Comparison of ENCODE assay signal across 15 cellular contexts in genomic region chr15:88939486-88939806, GRCh38. TPM values are rescaled to one million over a fixed set of nuclear protein-coding genes. Genes with fewer than 3 reads are reported as not detected.
DNase-seq lines count a peak whose midpoint lies in the region; ATAC-seq and TF ChIP-seq lines count a peak whose summit lies in the region.
"Had no signal": no experiment of that assay in that cellular context is flagged by ENCODE, and none has a peak within 500 bp of the region (broad histone marks: within the 10 kb centered on the region; RNA-seq: fewer than 3 reads in every experiment).

No MANE protein-coding gene starts in this region.

- POLR2A ChIA-PET in WTC11 (lab: Charles Lee): interaction anchor here (1.0 kb wide), 1 partner anchor 60 kb away, joined by 3 read pairs; no protein-coding TSS in a partner anchor

- no peaks in the 10 kb centered on the region for H3K9me3 Mint-ChIP-seq in HFFc6
- peaks cover 35% of the 10 kb centered on the region for H3K9me3 Mint-ChIP-seq in WTC11
- no peaks in the 10 kb centered on the region for H3K9me3 Mint-ChIP-seq in stimulated activated naive CD8-positive, alpha-beta T cell treated with anti-CD3 and anti-CD28 coated beads, Interleukin-15, amount 100 ng/mL, for 72 hours

- intact Hi-C loops in left lung (cut with DNase I): loop anchor here in 1 of 2 donors (10.0 kb wide), 1 partner anchor 55 kb away; no protein-coding TSS in a partner anchor

- DNase-seq in HFFc6: no peak
- DNase-seq in WTC11 (ENCODE audit: low spot score): no peak
- DNase-seq in left lung: no peak
- no peak for DNase-seq in NCI-H446 (lab: John Stamatoyannopoulos, UW)
- no peak for DNase-seq in stimulated activated naive CD8-positive, alpha-beta T cell treated with anti-CD3 and anti-CD28 coated beads, Interleukin-15, amount 100 ng/mL, for 72 hours
- DNase-seq: Caco-2; CD8-positive, alpha-beta T cell; DND-41; GDM1 had no signal

- H3K27ac Mint-ChIP-seq in HFFc6 (peak overlapping the region; percentile 3; the same call in 1 of the 2 replicates), WTC11 (peak overlapping the region; percentile 95)
- H3K27ac Mint-ChIP-seq in stimulated activated naive CD8-positive, alpha-beta T cell treated with anti-CD3 and anti-CD28 coated beads, Interleukin-15, amount 100 ng/mL, for 72 hours: peak overlapping the region in 1 of 2 donors; percentile 15
- H3K27ac Mint-ChIP-seq: CD14-positive monocyte; CD8-positive, alpha-beta T cell; IgD-negative memory B cell had no signal

- H3K4me1 Mint-ChIP-seq in HFFc6 (ENCODE audit: low read depth) (peaks cover 21% of the 10 kb centered on the region), WTC11 (peaks cover 49% of the 10 kb centered on the region)
- H3K4me1 Mint-ChIP-seq in stimulated activated naive CD8-positive, alpha-beta T cell treated with anti-CD3 and anti-CD28 coated beads, Interleukin-15, amount 100 ng/mL, for 72 hours: no peaks in the 10 kb centered on the region
- H3K4me1 Mint-ChIP-seq: CD14-positive monocyte had no signal

- ATAC-seq in WTC11 (peak; percentile 44; the same call in 1 of the 2 replicates), HG03039 (IDR thresholded peaks at IDR 0.05; ENCODE audit: unreplicated experiment) (no peak), left lung (no peak)
- no peak for ATAC-seq in stimulated activated naive CD8-positive, alpha-beta T cell treated with anti-CD3 and anti-CD28 coated beads, Interleukin-15, amount 100 ng/mL, for 72 hours
- ATAC-seq: CD8-positive, alpha-beta T cell; HCT116 had no signal

- H3K27me3 ChIP-seq in iPS-20b (ENCODE audit: insufficient read depth, low read length) (no peaks in the 10 kb centered on the region), left lung (no peaks in the 10 kb centered on the region)

- H3K27ac ChIP-seq in iPS-20b (ENCODE audit: low read length) (peak overlapping the region; percentile 83), left lung (no peak overlapping the region)

- H3K4me1 ChIP-seq in iPS-20b (ENCODE audit: insufficient read depth, low read length): peaks cover 22% of the 10 kb centered on the region; the same call in 1 of the 2 replicates
- no peaks in the 10 kb centered on the region for H3K4me1 ChIP-seq in left lung
- H3K4me1 ChIP-seq: A549 had no signal

- no peaks in the 10 kb centered on the region for H3K36me3 ChIP-seq in iPS-20b (ENCODE audit: insufficient read depth, low read depth, low read length)
- H3K36me3 ChIP-seq in left lung: no peaks in the 10 kb centered on the region

- TF ChIP-seq CTCF in HFFc6 (IDR thresholded peaks at IDR 0.05) (no peak), WTC11 (IDR thresholded peaks at IDR 0.05) (no peak), left lung (IDR thresholded peaks at IDR 0.05) (no peak)

- H3K4me3 ChIP-seq in iPS-20b (ENCODE audit: low read length) (no peak overlapping the region), left lung (no peak overlapping the region)
- H3K4me3 ChIP-seq: A549 had no signal

- peak overlapping the region; percentile 24; the same call in 1 of the 2 replicates for H3K9ac ChIP-seq in iPS-20b (ENCODE audit: low read depth, low read length)

- H3K9me3 ChIP-seq in iPS-20b (ENCODE audit: insufficient read depth, low read depth, low read length): peaks cover under 1% of the 10 kb centered on the region; the same call in 1 of the 2 replicates
- no peaks in the 10 kb centered on the region for H3K9me3 ChIP-seq in left lung
- H3K9me3 ChIP-seq: A549, Caco-2 had no signal

- H3K4me3 Mint-ChIP-seq in HFFc6: no peak overlapping the region
- no peak overlapping the region for H3K4me3 Mint-ChIP-seq in WTC11
- no peak overlapping the region for H3K4me3 Mint-ChIP-seq in stimulated activated naive CD8-positive, alpha-beta T cell treated with anti-CD3 and anti-CD28 coated beads, Interleukin-15, amount 100 ng/mL, for 72 hours
- H3K4me3 Mint-ChIP-seq: CD14-positive monocyte; CD8-positive, alpha-beta T cell; IgD-negative memory B cell had no signal

- CTCF ChIA-PET in WTC11 (lab: Charles Lee): interaction anchor here (0.6 to 2.0 kb wide), 7 partner anchors 9 to 238 kb away, joined by 3 to 9 read pairs (median 4); no protein-coding TSS in a partner anchor

- no peaks in the 10 kb centered on the region for H3K27me3 Mint-ChIP-seq in HFFc6 (ENCODE audit: insufficient read depth)
- peaks cover 9% of the 10 kb centered on the region for H3K27me3 Mint-ChIP-seq in WTC11 (ENCODE audit: low read depth)
- no peaks in the 10 kb centered on the region for H3K27me3 Mint-ChIP-seq in stimulated activated naive CD8-positive, alpha-beta T cell treated with anti-CD3 and anti-CD28 coated beads, Interleukin-15, amount 100 ng/mL, for 72 hours

- H3K36me3 Mint-ChIP-seq in HFFc6 (ENCODE audit: low read depth) (no peaks in the 10 kb centered on the region; the same call in 1 of the 2 replicates), WTC11 (peaks cover 35% of the 10 kb centered on the region)
- H3K36me3 Mint-ChIP-seq: CD14-positive monocyte; CD8-positive, alpha-beta T cell; IgD-negative memory B cell had no signal

TF ChIP-seq in WTC11, 78 proteins besides CTCF, POLR2A, EP300 and RAD21 (continues in another document):
- TF ChIP-seq NR2C2 (CRISPR knock-in tag; IDR thresholded peaks at IDR 0.05) (no peak), RORB (CRISPR knock-in tag; IDR thresholded peaks at IDR 0.05) (no peak), ERG (CRISPR knock-in tag; IDR thresholded peaks at IDR 0.05) (no peak), CREB1 (CRISPR knock-in tag; IDR thresholded peaks at IDR 0.05) (no peak), NR1H2 (CRISPR knock-in tag; IDR thresholded peaks at IDR 0.05) (no peak), ZMAT4 (CRISPR knock-in tag; IDR thresholded peaks at IDR 0.05) (no peak), NFATC4 (CRISPR knock-in tag; IDR thresholded peaks at IDR 0.05) (no peak), ATF2 (CRISPR knock-in tag; IDR thresholded peaks at IDR 0.05; ENCODE audit: borderline replicate concordance, low read depth) (no peak)
- TF ChIP-seq, protein P1, sequence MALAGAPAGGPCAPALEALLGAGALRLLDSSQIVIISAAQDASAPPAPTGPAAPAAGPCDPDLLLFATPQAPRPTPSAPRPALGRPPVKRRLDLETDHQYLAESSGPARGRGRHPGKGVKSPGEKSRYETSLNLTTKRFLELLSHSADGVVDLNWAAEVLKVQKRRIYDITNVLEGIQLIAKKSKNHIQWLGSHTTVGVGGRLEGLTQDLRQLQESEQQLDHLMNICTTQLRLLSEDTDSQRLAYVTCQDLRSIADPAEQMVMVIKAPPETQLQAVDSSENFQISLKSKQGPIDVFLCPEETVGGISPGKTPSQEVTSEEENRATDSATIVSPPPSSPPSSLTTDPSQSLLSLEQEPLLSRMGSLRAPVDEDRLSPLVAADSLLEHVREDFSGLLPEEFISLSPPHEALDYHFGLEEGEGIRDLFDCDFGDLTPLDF (CRISPR knock-in tag; IDR thresholded peaks at IDR 0.05): no peak

RNA-seq across cellular contexts. Expression of gene MFGE8, which starts 26.3 kb away (rescaled TPM):
- 100 to 1,000 TPM; 769 to 963 (median 885) TPM for total RNA-seq in HFFc6 (2021; fragmentation: NEBNext Ultra II Directional; extraction: Animal tissue kit (Norgen Biotek cat#: 25700))
- total RNA-seq in WTC11 (2021): 719 to 847 TPM (median 814 TPM) in 3 replicates
- total RNA-seq in left lung: 100 to 1,000 TPM; 131 to 142 TPM

RNA-seq across cellular contexts. Expression of gene HAPLN3, which starts 44.1 kb away (rescaled TPM):
- 10 to 100 TPM in 5 of 6 experiments, 1 to 10 TPM in 1; 7.8 to 17.1 (median 16.5) TPM for total RNA-seq in HFFc6 (2021; fragmentation: NEBNext Ultra II Directional; extraction: Animal tissue kit (Norgen Biotek cat#: 25700))
- total RNA-seq in WTC11 (2021): 50.6 to 65.9 TPM (median 65.2 TPM) in 3 replicates
- total RNA-seq in left lung: 10 to 100 TPM in 1 of 2 donors, 1 to 10 TPM in 1; 7.7 to 10.6 TPM
